In genomic region chr18:45688113-45688512, GRCh38 we compare ENCODE assay signal across 12 cellular contexts. TPM values are rescaled to one million over a fixed set of nuclear protein-coding genes. Genes with fewer than 3 reads are reported as not detected.
DNase-seq lines count a peak whose midpoint lies in the region; ATAC-seq lines count a peak whose summit lies in the region.
"Had no signal": no experiment of that assay in that cellular context is flagged by ENCODE, and none has a peak within 500 bp of the region (broad histone marks: within the 10 kb centered on the region; RNA-seq: fewer than 3 reads in every experiment).

No MANE protein-coding gene starts in this region.

- H3K4me3 ChIP-seq in BLaER1 (peak overlapping the region; percentile 61), GM23248 (no peak overlapping the region)
- H3K4me3 ChIP-seq: lung had no signal

- DNase-seq in GM23248 (peak; percentile 23), memory B cell (ENCODE audit: low spot score in 2 of 2) (no peak), kidney glomerular epithelial cell (lab: John Stamatoyannopoulos, UW) (no peak), left ventricle myocardium superior (no peak), NCI-H524 treated with DMSO at 0.1 percent for 48 hours (lab: John Stamatoyannopoulos, UW) (no peak)
- DNase-seq in activated CD8-positive, alpha-beta T cell treated with anti-CD3 and anti-CD28 coated beads, Interleukin-2, amount 10 ng/mL, durations not matched to agents 7 days and 5 days = no peak
- DNase-seq: BE2C had no signal

- CTCF ChIA-PET in activated CD8-positive, alpha-beta T cell treated with anti-CD3 and anti-CD28 coated beads, Interleukin-2, amount 10 ng/mL, durations not matched to agents 7 days and 5 days (lab: Charles Lee) = interaction anchor here (1.1 to 10.4 kb wide), 16 partner anchors 9 to 485 kb away, joined by 4 to 315 read pairs (median 6); partner anchors contain the start of gene PSTPIP2

- H4K20me1 ChIP-seq in BLaER1 = no peaks in the 10 kb centered on the region
- no peaks in the 10 kb centered on the region for H4K20me1 ChIP-seq in GM23248 (ENCODE audit: insufficient read depth)

- 82 to 90% methylated on average over 4 of the region's 4 CpGs for WGBS in GM23248 (ENCODE audit: low coverage in 1 of 2, low lambda C conversion rate in 2 of 2, missing lambda C conversion rate in 2 of 2), 2 experiments

- H3K27ac Mint-ChIP-seq in activated CD8-positive, alpha-beta T cell treated with anti-CD3 and anti-CD28 coated beads, Interleukin-2, amount 10 ng/mL, durations not matched to agents 7 days and 5 days = peak overlapping the region; percentile 99
- peak overlapping the region; percentile 87 for H3K27ac Mint-ChIP-seq in memory B cell
- H3K27ac Mint-ChIP-seq: progenitor cell of endocrine pancreas had no signal

- H3K9me3 ChIP-seq in BLaER1 (peaks cover 2% of the 10 kb centered on the region), GM23248 (ENCODE audit: low read depth) (no peaks in the 10 kb centered on the region)
- H3K9me3 ChIP-seq: BE2C, tibial nerve had no signal

- H3K36me3 Mint-ChIP-seq in activated CD8-positive, alpha-beta T cell treated with anti-CD3 and anti-CD28 coated beads, Interleukin-2, amount 10 ng/mL, durations not matched to agents 7 days and 5 days (ENCODE audit: low read depth) = peaks cover 11% of the 10 kb centered on the region
- peaks cover 1% of the 10 kb centered on the region for H3K36me3 Mint-ChIP-seq in memory B cell

- H3K9me3 Mint-ChIP-seq in activated CD8-positive, alpha-beta T cell treated with anti-CD3 and anti-CD28 coated beads, Interleukin-2, amount 10 ng/mL, durations not matched to agents 7 days and 5 days (ENCODE audit: insufficient read depth) = no peaks in the 10 kb centered on the region
- no peaks in the 10 kb centered on the region for H3K9me3 Mint-ChIP-seq in memory B cell

- H3K4me1 Mint-ChIP-seq in activated CD8-positive, alpha-beta T cell treated with anti-CD3 and anti-CD28 coated beads, Interleukin-2, amount 10 ng/mL, durations not matched to agents 7 days and 5 days (ENCODE audit: low read depth) = peaks cover 76% of the 10 kb centered on the region
- H3K4me1 Mint-ChIP-seq in memory B cell = peaks cover 33% of the 10 kb centered on the region

- H3K27me3 ChIP-seq in BLaER1 (no peaks in the 10 kb centered on the region), GM23248 (replicated peaks; ENCODE audit: insufficient read depth) (no peaks in the 10 kb centered on the region)
- H3K27me3 ChIP-seq: tibial nerve had no signal

- no peaks in the 10 kb centered on the region for H3K79me2 ChIP-seq in GM23248 (ENCODE audit: insufficient read depth)

- peak overlapping the region; percentile 86 for H3K4me3 Mint-ChIP-seq in activated CD8-positive, alpha-beta T cell treated with anti-CD3 and anti-CD28 coated beads, Interleukin-2, amount 10 ng/mL, durations not matched to agents 7 days and 5 days
- peak overlapping the region; percentile 82 for H3K4me3 Mint-ChIP-seq in memory B cell

- H3K4me1 ChIP-seq in BLaER1 = peaks cover 55% of the 10 kb centered on the region
- H3K4me1 ChIP-seq in GM23248 (ENCODE audit: insufficient read depth) = peaks cover 24% of the 10 kb centered on the region
- H3K4me1 ChIP-seq: BE2C had no signal

- intact Hi-C loops in left ventricle myocardium superior (cut with micrococcal nuclease) = no loop called here

- H2AFZ ChIP-seq in GM23248 = no peak overlapping the region

- in situ Hi-C loops in GM23248 (cut with MboI) = no loop called here

- H3K36me3 ChIP-seq in BLaER1 (no peaks in the 10 kb centered on the region), GM23248 (ENCODE audit: low read depth) (no peaks in the 10 kb centered on the region)
- H3K36me3 ChIP-seq: BE2C, tibial nerve had no signal

- POLR2A ChIA-PET in activated CD8-positive, alpha-beta T cell treated with anti-CD3 and anti-CD28 coated beads, Interleukin-2, amount 10 ng/mL, durations not matched to agents 7 days and 5 days (lab: Charles Lee) = interaction anchor here (1.3 to 6.3 kb wide), 5 partner anchors 13 to 189 kb away, joined by 5 to 96 read pairs (median 8); no protein-coding TSS in a partner anchor

- H3K27me3 Mint-ChIP-seq in activated CD8-positive, alpha-beta T cell treated with anti-CD3 and anti-CD28 coated beads, Interleukin-2, amount 10 ng/mL, durations not matched to agents 7 days and 5 days (ENCODE audit: low read depth) = peaks cover 11% of the 10 kb centered on the region
- H3K27me3 Mint-ChIP-seq in memory B cell = no peaks in the 10 kb centered on the region

- ATAC-seq in activated CD8-positive, alpha-beta T cell treated with anti-CD3 and anti-CD28 coated beads, Interleukin-2, amount 10 ng/mL, durations not matched to agents 7 days and 5 days = no peak
- no peak for ATAC-seq in memory B cell (ENCODE audit: low read depth)
- ATAC-seq in left ventricle myocardium superior = no peak
- ATAC-seq in GM18870 (IDR thresholded peaks at IDR 0.05; ENCODE audit: unreplicated experiment) = no peak

- H3F3A ChIP-seq in GM23248 (ENCODE audit: insufficient read depth) = peaks cover 28% of the 10 kb centered on the region

- H3K27ac ChIP-seq in BLaER1 (peak overlapping the region; percentile 90), GM23248 (no peak overlapping the region)

- H3K9ac ChIP-seq in BLaER1 (peak overlapping the region; percentile 79), GM23248 (no peak overlapping the region)

- H3K9me2 ChIP-seq in GM23248 (ENCODE audit: insufficient read depth) = no peaks in the 10 kb centered on the region

- H3K4me2 ChIP-seq in BLaER1 (peak overlapping the region; percentile 98), GM23248 (ENCODE audit: unreplicated experiment) (no peak overlapping the region)

RNA-seq across cellular contexts. Expression of gene SLC14A1, which starts 35.9 kb away (rescaled TPM):
- 0.54 and 2.0 TPM in 2 replicates for total RNA-seq in GM23248 (2014; rRNA removed; shearing (Covaris generic))
- 0.29 and 0.53 TPM in 2 replicates for polyA plus RNA-seq in GM23248 (2016; fragmentation: Nextera tagmentation; extraction: Ambion mirVana)
- 1 to 10 TPM; 2.4 to 3.8 TPM for total RNA-seq in activated CD8-positive, alpha-beta T cell treated with anti-CD3 and anti-CD28 coated beads, Interleukin-2, amount 10 ng/mL, durations not matched to agents 7 days and 5 days
- 29.7 TPM for total RNA-seq in left ventricle myocardium superior
